1 cellular context compared by ENCODE assay signal in genomic region chr12:62602445-62603060, GRCh38.
TF ChIP-seq lines count a peak whose summit lies in the region.

No MANE protein-coding gene starts in this region.

TF ChIP-seq in GM12878, 131 proteins besides CTCF, POLR2A, EP300 and RAD21 (continued from another document and continues in another):
- TF ChIP-seq, protein P1, sequence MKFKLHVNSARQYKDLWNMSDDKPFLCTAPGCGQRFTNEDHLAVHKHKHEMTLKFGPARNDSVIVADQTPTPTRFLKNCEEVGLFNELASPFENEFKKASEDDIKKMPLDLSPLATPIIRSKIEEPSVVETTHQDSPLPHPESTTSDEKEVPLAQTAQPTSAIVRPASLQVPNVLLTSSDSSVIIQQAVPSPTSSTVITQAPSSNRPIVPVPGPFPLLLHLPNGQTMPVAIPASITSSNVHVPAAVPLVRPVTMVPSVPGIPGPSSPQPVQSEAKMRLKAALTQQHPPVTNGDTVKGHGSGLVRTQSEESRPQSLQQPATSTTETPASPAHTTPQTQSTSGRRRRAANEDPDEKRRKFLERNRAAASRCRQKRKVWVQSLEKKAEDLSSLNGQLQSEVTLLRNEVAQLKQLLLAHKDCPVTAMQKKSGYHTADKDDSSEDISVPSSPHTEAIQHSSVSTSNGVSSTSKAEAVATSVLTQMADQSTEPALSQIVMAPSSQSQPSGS (IDR thresholded peaks at IDR 0.05; ENCODE audit: low read length): peak; percentile 2; the same call in 1 of the 2 replicates
- no peak; the same call in 1 of the 2 replicates for TF ChIP-seq EED (IDR thresholded peaks at IDR 0.05; ENCODE audit: low read depth)
- TF ChIP-seq RUNX3 (IDR thresholded peaks at IDR 0.05; ENCODE audit: low read length): peak; percentile 72
- no peak for TF ChIP-seq WRNIP1 (IDR thresholded peaks at IDR 0.05; ENCODE audit: borderline replicate concordance, low read depth, low read length)
- no peak; the same call in 1 of the 2 replicates for TF ChIP-seq ZSCAN29 (IDR thresholded peaks at IDR 0.05)
- peak; percentile 45 for TF ChIP-seq CREM (IDR thresholded peaks at IDR 0.05; ENCODE audit: low read depth)
- TF ChIP-seq MTA2 (IDR thresholded peaks at IDR 0.05; ENCODE audit: low read depth): peak; percentile 55; the same call in 1 of the 2 replicates
- TF ChIP-seq HCFC1 (IDR thresholded peaks at IDR 0.05; ENCODE audit: low read length): peak; percentile 25
- peak; percentile 54 for TF ChIP-seq TCF12 (IDR thresholded peaks at IDR 0.05; ENCODE audit: low read depth, low read length)
- no peak; a peak in 1 of 4 replicates for TF ChIP-seq SRF (IDR thresholded peaks at IDR 0.05; ENCODE audit: low read depth in 2 of 2, low read length in 2 of 2)
- TF ChIP-seq HDGF (IDR thresholded peaks at IDR 0.05): peak; percentile 91
- TF ChIP-seq CEBPZ (IDR thresholded peaks at IDR 0.05; ENCODE audit: low read depth, low read length): no peak
- TF ChIP-seq SIX5 (IDR thresholded peaks at IDR 0.05; ENCODE audit: low read depth, low read length, severe bottlenecking): no peak
- TF ChIP-seq, protein P2, sequence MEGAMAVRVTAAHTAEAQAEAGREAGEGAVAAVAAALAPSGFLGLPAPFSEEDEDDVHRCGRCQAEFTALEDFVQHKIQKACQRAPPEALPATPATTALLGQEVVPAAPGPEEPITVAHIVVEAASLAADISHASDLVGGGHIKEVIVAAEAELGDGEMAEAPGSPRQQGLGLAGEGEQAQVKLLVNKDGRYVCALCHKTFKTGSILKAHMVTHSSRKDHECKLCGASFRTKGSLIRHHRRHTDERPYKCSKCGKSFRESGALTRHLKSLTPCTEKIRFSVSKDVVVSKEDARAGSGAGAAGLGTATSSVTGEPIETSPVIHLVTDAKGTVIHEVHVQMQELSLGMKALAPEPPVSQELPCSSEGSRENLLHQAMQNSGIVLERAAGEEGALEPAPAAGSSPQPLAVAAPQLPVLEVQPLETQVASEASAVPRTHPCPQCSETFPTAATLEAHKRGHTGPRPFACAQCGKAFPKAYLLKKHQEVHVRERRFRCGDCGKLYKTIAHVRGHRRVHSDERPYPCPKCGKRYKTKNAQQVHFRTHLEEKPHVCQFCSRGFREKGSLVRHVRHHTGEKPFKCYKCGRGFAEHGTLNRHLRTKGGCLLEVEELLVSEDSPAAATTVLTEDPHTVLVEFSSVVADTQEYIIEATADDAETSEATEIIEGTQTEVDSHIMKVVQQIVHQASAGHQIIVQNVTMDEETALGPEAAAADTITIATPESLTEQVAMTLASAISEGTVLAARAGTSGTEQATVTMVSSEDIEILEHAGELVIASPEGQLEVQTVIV (IDR thresholded peaks at IDR 0.05; ENCODE audit: borderline replicate concordance, partially characterized antibody): no peak
- no peak for TF ChIP-seq BCL11A (IDR thresholded peaks at IDR 0.05; ENCODE audit: low read depth, low read length)
- peak; percentile 89 for TF ChIP-seq CBFB (IDR thresholded peaks at IDR 0.05; ENCODE audit: low read depth)
- no peak for TF ChIP-seq YBX1 (IDR thresholded peaks at IDR 0.05)
- peak; percentile 47 for TF ChIP-seq SKIL (IDR thresholded peaks at IDR 0.05; ENCODE audit: low read depth, poor library complexity, severe bottlenecking)
- TF ChIP-seq ZNF622 (IDR thresholded peaks at IDR 0.05): no peak
- no peak for TF ChIP-seq IRF5 (IDR thresholded peaks at IDR 0.05; ENCODE audit: borderline replicate concordance)
- no peak for TF ChIP-seq KAT2A (conservative IDR thresholded peaks at IDR 0.05; ENCODE audit: control insufficient read depth, low read depth, low read length)
- TF ChIP-seq JUND (IDR thresholded peaks at IDR 0.05; ENCODE audit: low read depth, low read length): no peak
- TF ChIP-seq POLR2AphosphoS5 (IDR thresholded peaks at IDR 0.05; ENCODE audit: low read length): peak; percentile 91
- TF ChIP-seq, protein P3, sequence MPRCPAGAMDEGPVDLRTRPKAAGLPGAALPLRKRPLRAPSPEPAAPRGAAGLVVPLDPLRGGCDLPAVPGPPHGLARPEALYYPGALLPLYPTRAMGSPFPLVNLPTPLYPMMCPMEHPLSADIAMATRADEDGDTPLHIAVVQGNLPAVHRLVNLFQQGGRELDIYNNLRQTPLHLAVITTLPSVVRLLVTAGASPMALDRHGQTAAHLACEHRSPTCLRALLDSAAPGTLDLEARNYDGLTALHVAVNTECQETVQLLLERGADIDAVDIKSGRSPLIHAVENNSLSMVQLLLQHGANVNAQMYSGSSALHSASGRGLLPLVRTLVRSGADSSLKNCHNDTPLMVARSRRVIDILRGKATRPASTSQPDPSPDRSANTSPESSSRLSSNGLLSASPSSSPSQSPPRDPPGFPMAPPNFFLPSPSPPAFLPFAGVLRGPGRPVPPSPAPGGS (IDR thresholded peaks at IDR 0.05; ENCODE audit: borderline replicate concordance, insufficient read depth, low read depth, low read length, poor library complexity, severe bottlenecking): peak; percentile 97
- no peak for TF ChIP-seq ZZZ3 (IDR thresholded peaks at IDR 0.05; ENCODE audit: control insufficient read depth, insufficient read length, low read depth)
- TF ChIP-seq SREBF2 (IDR thresholded peaks at IDR 0.05; ENCODE audit: low read length): no peak
- no peak for TF ChIP-seq STAT3 (IDR thresholded peaks at IDR 0.05; ENCODE audit: low read depth, low read length)
- TF ChIP-seq ELK1 (IDR thresholded peaks at IDR 0.05; ENCODE audit: low read depth, low read length): peak; percentile 16; the same call in 1 of the 2 replicates
- no peak for TF ChIP-seq TCF3 (IDR thresholded peaks at IDR 0.05; ENCODE audit: borderline replicate concordance, insufficient read depth, low read depth, low read length)
- TF ChIP-seq FOXK2 (IDR thresholded peaks at IDR 0.05): no peak
- peak; percentile 68; the same call in 1 of the 2 replicates for TF ChIP-seq NR2C1 (IDR thresholded peaks at IDR 0.05)
- TF ChIP-seq, protein P4, sequence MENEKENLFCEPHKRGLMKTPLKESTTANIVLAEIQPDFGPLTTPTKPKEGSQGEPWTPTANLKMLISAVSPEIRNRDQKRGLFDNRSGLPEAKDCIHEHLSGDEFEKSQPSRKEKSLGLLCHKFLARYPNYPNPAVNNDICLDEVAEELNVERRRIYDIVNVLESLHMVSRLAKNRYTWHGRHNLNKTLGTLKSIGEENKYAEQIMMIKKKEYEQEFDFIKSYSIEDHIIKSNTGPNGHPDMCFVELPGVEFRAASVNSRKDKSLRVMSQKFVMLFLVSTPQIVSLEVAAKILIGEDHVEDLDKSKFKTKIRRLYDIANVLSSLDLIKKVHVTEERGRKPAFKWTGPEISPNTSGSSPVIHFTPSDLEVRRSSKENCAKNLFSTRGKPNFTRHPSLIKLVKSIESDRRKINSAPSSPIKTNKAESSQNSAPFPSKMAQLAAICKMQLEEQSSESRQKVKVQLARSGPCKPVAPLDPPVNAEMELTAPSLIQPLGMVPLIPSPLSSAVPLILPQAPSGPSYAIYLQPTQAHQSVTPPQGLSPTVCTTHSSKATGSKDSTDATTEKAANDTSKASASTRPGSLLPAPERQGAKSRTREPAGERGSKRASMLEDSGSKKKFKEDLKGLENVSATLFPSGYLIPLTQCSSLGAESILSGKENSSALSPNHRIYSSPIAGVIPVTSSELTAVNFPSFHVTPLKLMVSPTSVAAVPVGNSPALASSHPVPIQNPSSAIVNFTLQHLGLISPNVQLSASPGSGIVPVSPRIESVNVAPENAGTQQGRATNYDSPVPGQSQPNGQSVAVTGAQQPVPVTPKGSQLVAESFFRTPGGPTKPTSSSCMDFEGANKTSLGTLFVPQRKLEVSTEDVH (IDR thresholded peaks at IDR 0.05; ENCODE audit: low read depth, partially characterized antibody): no peak
- TF ChIP-seq JUNB (IDR thresholded peaks at IDR 0.05): no peak; the same call in 1 of the 2 replicates
- no peak for TF ChIP-seq EZH2 (IDR thresholded peaks at IDR 0.05; ENCODE audit: borderline replicate concordance, control insufficient read depth, low read depth, low read length)
- TF ChIP-seq ESRRA (IDR thresholded peaks at IDR 0.05; ENCODE audit: low read length): no peak
- peak; percentile 96 for TF ChIP-seq RELA (IDR thresholded peaks at IDR 0.05; ENCODE audit: borderline replicate concordance, partially characterized antibody)
- peak; percentile 54; the same call in 1 of the 2 replicates for TF ChIP-seq ATF7 (IDR thresholded peaks at IDR 0.05; ENCODE audit: low read depth)
- peak; percentile 8; the same call in 1 of the 2 replicates for TF ChIP-seq GATAD2B (conservative IDR thresholded peaks at IDR 0.05; ENCODE audit: low read depth)
- TF ChIP-seq LARP7 (IDR thresholded peaks at IDR 0.05): no peak; the same call in 1 of the 2 replicates
- TF ChIP-seq BACH1 (IDR thresholded peaks at IDR 0.05; ENCODE audit: borderline replicate concordance): no peak
- TF ChIP-seq BRCA1 (IDR thresholded peaks at IDR 0.05; ENCODE audit: low read depth, low read length): no peak
- TF ChIP-seq, protein P5, sequence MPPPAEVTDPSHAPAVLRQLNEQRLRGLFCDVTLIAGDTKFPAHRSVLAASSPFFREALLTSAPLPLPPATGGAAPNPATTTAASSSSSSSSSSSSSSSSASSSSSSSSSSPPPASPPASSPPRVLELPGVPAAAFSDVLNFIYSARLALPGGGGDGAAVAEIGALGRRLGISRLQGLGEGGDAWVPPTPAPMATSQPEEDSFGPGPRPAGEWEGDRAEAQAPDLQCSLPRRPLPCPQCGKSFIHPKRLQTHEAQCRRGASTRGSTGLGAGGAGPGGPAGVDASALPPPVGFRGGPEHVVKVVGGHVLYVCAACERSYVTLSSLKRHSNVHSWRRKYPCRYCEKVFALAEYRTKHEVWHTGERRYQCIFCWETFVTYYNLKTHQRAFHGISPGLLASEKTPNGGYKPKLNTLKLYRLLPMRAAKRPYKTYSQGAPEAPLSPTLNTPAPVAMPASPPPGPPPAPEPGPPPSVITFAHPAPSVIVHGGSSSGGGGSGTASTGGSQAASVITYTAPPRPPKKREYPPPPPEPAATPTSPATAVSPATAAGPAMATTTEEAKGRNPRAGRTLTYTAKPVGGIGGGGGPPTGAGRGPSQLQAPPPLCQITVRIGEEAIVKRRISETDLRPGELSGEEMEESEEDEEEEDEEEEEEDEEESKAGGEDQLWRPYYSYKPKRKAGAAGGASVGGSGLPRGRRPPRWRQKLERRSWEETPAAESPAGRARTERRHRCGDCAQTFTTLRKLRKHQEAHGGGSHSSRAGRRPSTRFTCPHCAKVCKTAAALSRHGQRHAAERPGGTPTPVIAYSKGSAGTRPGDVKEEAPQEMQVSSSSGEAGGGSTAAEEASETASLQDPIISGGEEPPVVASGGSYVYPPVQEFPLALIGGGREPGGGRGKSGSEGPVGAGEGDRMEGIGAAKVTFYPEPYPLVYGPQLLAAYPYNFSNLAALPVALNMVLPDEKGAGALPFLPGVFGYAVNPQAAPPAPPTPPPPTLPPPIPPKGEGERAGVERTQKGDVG (CRISPR knock-in tag; IDR thresholded peaks at IDR 0.05): no peak
- TF ChIP-seq NFXL1 (IDR thresholded peaks at IDR 0.05; ENCODE audit: borderline replicate concordance): no peak
- no peak for TF ChIP-seq RCOR1 (conservative IDR thresholded peaks at IDR 0.05; ENCODE audit: low read depth, low read length)
- no peak for TF ChIP-seq SUPT20H (IDR thresholded peaks at IDR 0.05; ENCODE audit: borderline replicate concordance, control insufficient read depth, low read depth, low read length)
- TF ChIP-seq ZNF217 (IDR thresholded peaks at IDR 0.05): no peak
